9 cellular contexts compared by ENCODE assay signal in genomic region chr6:29653452-29654038, GRCh38. TPM values are rescaled to one million over a fixed set of nuclear protein-coding genes. Genes with fewer than 3 reads are reported as not detected.
DNase-seq lines count a peak whose midpoint lies in the region; ATAC-seq and TF ChIP-seq lines count a peak whose summit lies in the region.
"Had no signal": no experiment of that assay in that cellular context is flagged by ENCODE, and none has a peak within 500 bp of the region (broad histone marks: within the 10 kb centered on the region; RNA-seq: fewer than 3 reads in every experiment).

No MANE protein-coding gene starts in this region.

- H3K9me2 ChIP-seq in SK-N-SH, result no peaks in the 10 kb centered on the region

- TF ChIP-seq CTCF in SK-N-SH (IDR thresholded peaks at IDR 0.05) (peak; percentile 85), chondrocyte (IDR thresholded peaks at IDR 0.05) (peak; percentile 93), type B pancreatic cell (conservative IDR thresholded peaks at IDR 0.05) (peak; percentile 93)

- no peaks in the 10 kb centered on the region for H3K36me3 ChIP-seq in SK-N-SH (replicated peaks in 1 of 2; ENCODE audit: control insufficient read depth in 1 of 2, insufficient read depth in 2 of 2, low read length in 1 of 2)

- no peak overlapping the region for H3K4me2 ChIP-seq in SK-N-SH

- DNase-seq in activated gamma-delta T cell treated with Interleukin-2 at 50 U/mL for 16 hours, result peak; percentile 48
- DNase-seq in activated gamma-delta T cell (lab: John Stamatoyannopoulos, UW), result no peak
- DNase-seq in NCI-H1417 treated with DMSO at 0.1 percent for 48 hours (lab: John Stamatoyannopoulos, UW), result peak; percentile 28
- DNase-seq in SK-N-SH, result peak; percentile 62
- DNase-seq in chondrocyte (ENCODE audit: low spot score), result no peak
- DNase-seq in memory B cell (ENCODE audit: low spot score in 2 of 2), result peak; percentile 27 to 58
- no peak for DNase-seq in type B pancreatic cell (ENCODE audit: extremely low spot score, unreplicated experiment)

- H3K36me3 Mint-ChIP-seq in chondrocyte (ENCODE audit: low read depth), result no peaks in the 10 kb centered on the region
- H3K36me3 Mint-ChIP-seq in memory B cell, result no peaks in the 10 kb centered on the region
- H3K36me3 Mint-ChIP-seq in type B pancreatic cell, result no peaks in the 10 kb centered on the region

- POLR2A ChIA-PET in SK-N-SH (lab: Yijun Ruan, JAX), result no interaction called here

- peak; percentile 40 for TF ChIP-seq RAD21 in SK-N-SH (IDR thresholded peaks at IDR 0.05; ENCODE audit: low read length)

- H3K9me3 Mint-ChIP-seq in chondrocyte (ENCODE audit: low read depth), result no peaks in the 10 kb centered on the region
- no peaks in the 10 kb centered on the region for H3K9me3 Mint-ChIP-seq in memory B cell
- no peaks in the 10 kb centered on the region for H3K9me3 Mint-ChIP-seq in type B pancreatic cell
- H3K9me3 Mint-ChIP-seq: central memory CD8-positive, alpha-beta T cell had no signal

- H3K27me3 ChIP-seq in SK-N-SH (ENCODE audit: insufficient read depth), result peaks cover 21% of the 10 kb centered on the region

- H2AFZ ChIP-seq in SK-N-SH (ENCODE audit: low read depth), result no peak overlapping the region

- CTCF ChIA-PET in SK-N-SH (lab: Yijun Ruan, JAX), result interaction anchor here (0.6 to 8.1 kb wide), 40 partner anchors 10 to 1713 kb away, joined by 3 to 120 read pairs (median 4); partner anchors contain the start of gene GABBR1

- ATAC-seq in memory B cell (ENCODE audit: low read depth), result no peak
- ATAC-seq in HG03025 (IDR thresholded peaks at IDR 0.05; ENCODE audit: low FRiP score, unreplicated experiment), result no peak

- 4% methylated on average over 8 of the region's 8 CpGs for WGBS in SK-N-SH (ENCODE audit: low lambda C conversion rate)

- TF ChIP-seq EP300 in SK-N-SH (IDR thresholded peaks at IDR 0.05; ENCODE audit: borderline replicate concordance in 1 of 2, low read depth in 1 of 2, low read length in 1 of 2), result no peak

- H3K27ac ChIP-seq in SK-N-SH (ENCODE audit: low read depth in 2 of 2, low read length in 1 of 2), result no peak overlapping the region

- H3K9ac ChIP-seq in SK-N-SH, result no peak overlapping the region

- no peaks in the 10 kb centered on the region for H3K9me3 ChIP-seq in SK-N-SH

- peaks cover 0 to 7% of the 10 kb centered on the region in 2 experiments; a peak in 1 of 4 replicates for H3K4me1 ChIP-seq in SK-N-SH (ENCODE audit: control insufficient read depth in 1 of 2, insufficient read depth in 2 of 2, low read depth in 1 of 2, low read length in 1 of 2)

- H3K4me1 Mint-ChIP-seq in chondrocyte (ENCODE audit: low read depth) (peaks cover 28% of the 10 kb centered on the region), memory B cell (peaks cover 7% of the 10 kb centered on the region), type B pancreatic cell (ENCODE audit: unreplicated experiment) (peaks cover 14% of the 10 kb centered on the region)

- H4K20me1 ChIP-seq in SK-N-SH (ENCODE audit: insufficient read depth), result no peaks in the 10 kb centered on the region

- no peaks in the 10 kb centered on the region for H3F3A ChIP-seq in SK-N-SH (replicated peaks; ENCODE audit: insufficient read depth)

- no peak overlapping the region; a peak in 1 of 4 replicates for H3K4me3 ChIP-seq in SK-N-SH (ENCODE audit: low read depth in 2 of 2, low read length in 1 of 2)

- H3K79me2 ChIP-seq in SK-N-SH (ENCODE audit: insufficient read depth), result no peaks in the 10 kb centered on the region

- H3K27ac Mint-ChIP-seq in chondrocyte (ENCODE audit: unreplicated experiment), result no peak overlapping the region
- no peak overlapping the region for H3K27ac Mint-ChIP-seq in memory B cell
- no peak overlapping the region for H3K27ac Mint-ChIP-seq in type B pancreatic cell

- H3K27me3 Mint-ChIP-seq in chondrocyte (ENCODE audit: low read depth), result no peaks in the 10 kb centered on the region
- peaks cover 14% of the 10 kb centered on the region for H3K27me3 Mint-ChIP-seq in memory B cell
- H3K27me3 Mint-ChIP-seq in type B pancreatic cell, result peaks cover 12% of the 10 kb centered on the region

- H3K4me3 Mint-ChIP-seq in chondrocyte (ENCODE audit: unreplicated experiment) (no peak overlapping the region), memory B cell (no peak overlapping the region), type B pancreatic cell (no peak overlapping the region)
- H3K4me3 Mint-ChIP-seq: central memory CD8-positive, alpha-beta T cell had no signal

TF ChIP-seq in SK-N-SH, 30 proteins besides CTCF, POLR2A, EP300 and RAD21:
- TF ChIP-seq RFX5 (IDR thresholded peaks at IDR 0.05; ENCODE audit: low read length), result peak; percentile 73
- TF ChIP-seq FOXJ3 (CRISPR knock-in tag; IDR thresholded peaks at IDR 0.05), result no peak
- peak; percentile 3; the same call in 1 of the 2 replicates for TF ChIP-seq SMC3 (IDR thresholded peaks at IDR 0.05; ENCODE audit: low read depth, low read length)

RNA-seq across cellular contexts. Expression of gene MOG, which starts 3.3 kb away (rescaled TPM):
- not detected in 2 replicates for polyA plus RNA-seq in SK-N-SH (2012; rRNA removed)
- not detected in 2 replicates for polyA plus RNA-seq in SK-N-SH (2012; cell fraction: cytosol; rRNA removed)
- not detected in 2 replicates for polyA plus RNA-seq in SK-N-SH (2012; cell fraction: nucleus; rRNA removed)
- 0.82 TPM in 1 of 3 replicates, not detected in the others for total RNA-seq in chondrocyte
- total RNA-seq in type B pancreatic cell (ENCODE audit: low replicate concordance), result not detected in 2 replicates

RNA-seq across cellular contexts. Expression of gene GABBR1, which starts 20.6 kb away (rescaled TPM):
- polyA plus RNA-seq in SK-N-SH (2012; rRNA removed), result 26.8 and 33.8 TPM in 2 replicates
- polyA plus RNA-seq in SK-N-SH (2012; cell fraction: cytosol; rRNA removed), result 8.1 and 9.5 TPM in 2 replicates
- polyA plus RNA-seq in SK-N-SH (2012; cell fraction: nucleus; rRNA removed), result 258 and 287 TPM in 2 replicates
- total RNA-seq in chondrocyte (46.6 to 62.4 TPM (median 50.7 TPM) in 3 replicates), type B pancreatic cell (ENCODE audit: low replicate concordance) (26.6 and 71.7 TPM in 2 replicates)

RNA-seq across cellular contexts. Expression of gene ZFP57, which starts 27.4 kb away (rescaled TPM):
- polyA plus RNA-seq in SK-N-SH (2012; rRNA removed), result not detected in 2 replicates
- polyA plus RNA-seq in SK-N-SH (2012; cell fraction: cytosol; rRNA removed), result not detected in 2 replicates
- polyA plus RNA-seq in SK-N-SH (2012; cell fraction: nucleus; rRNA removed), result not detected in 2 replicates
- total RNA-seq in chondrocyte, result not detected in 3 replicates
- total RNA-seq in type B pancreatic cell (ENCODE audit: low replicate concordance), result not detected in 2 replicates

Comparison
In these comparisons a context has a peak if more than half of its experiments do, and no peak if none do; other contexts are left out.
1. DNase-seq: peak in activated gamma-delta T cell treated with Interleukin-2 at 50 U/mL for 16 hours (single experiment), NCI-H1417 treated with DMSO at 0.1 percent for 48 hours (single experiment), SK-N-SH (single experiment) and memory B cell (2 of 2); none in activated gamma-delta T cell (single experiment), chondrocyte (single experiment) and type B pancreatic cell (single experiment).
2. Peak in every context shown above with its lines, with median percentiles within 50 percentile points of each other: CTCF ChIP-seq.